ENCODE assay signal across 26 cellular contexts in the genomic region with DNA sequence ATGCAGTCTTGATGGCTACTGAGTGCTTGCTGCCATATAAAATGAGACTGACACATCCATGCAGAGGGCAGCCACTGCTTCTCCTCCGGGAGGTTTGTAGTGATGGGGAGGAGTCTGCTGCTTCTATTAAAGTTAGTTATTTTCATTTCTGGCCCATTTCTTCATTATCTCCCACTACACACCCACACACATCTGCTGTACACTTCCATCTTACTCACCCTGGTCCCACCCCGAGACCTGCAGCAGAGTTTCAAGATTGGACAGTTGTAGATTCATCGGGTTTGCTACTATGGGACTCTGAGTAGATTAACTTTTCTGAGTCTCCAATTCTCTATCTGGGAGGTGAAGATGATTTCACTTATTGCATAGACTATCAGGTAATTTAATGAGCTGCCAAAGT.
"Had no signal": no experiment of that assay in that cellular context is flagged by ENCODE, and none has a peak within 500 bp of the region (broad histone marks: within the 10 kb centered on the region; RNA-seq: fewer than 3 reads in every experiment).

No MANE protein-coding gene starts in this region.

- H3K4me1 Mint-ChIP-seq: stimulated activated effector memory CD8-positive, alpha-beta T cell treated with anti-CD3 and anti-CD28 coated beads, Interleukin-12 subunit alpha, Interleukin-12 subunit beta, amount 100 ng/mL, for 72 hours; stimulated activated naive B cell treated with anti-CD40 and anti-IgM and Interleukin-4, amounts not matched to agents 10 μg/mL and 1 μg/mL and 100 μg/mL, for 72 hours had no signal

- H3K27ac Mint-ChIP-seq: naive thymus-derived CD4-positive, alpha-beta T cell; natural killer cell treated with Interleukin-12 subunit alpha and Interleukin-12 subunit beta and Interleukin-15 and Interleukin-18, amount 100 ng/mL, for 72 hours; nephron progenitor cell; stimulated activated effector memory CD8-positive, alpha-beta T cell treated with anti-CD3 and anti-CD28 coated beads, Interleukin-12 subunit alpha, Interleukin-12 subunit beta, amount 100 ng/mL, for 72 hours; stimulated activated naive B cell treated with anti-CD40 and anti-IgM and Interleukin-4, amounts not matched to agents 10 μg/mL and 1 μg/mL and 100 μg/mL, for 72 hours; stimulated activated naive CD8-positive, alpha-beta T cell treated with anti-CD3 and anti-CD28 coated beads, Interleukin-15, Interleukin-2, amounts not matched to agents 100 ng/mL and 50 ng/mL, for 24 hours had no signal

- H3K36me3 Mint-ChIP-seq: naive thymus-derived CD4-positive, alpha-beta T cell; natural killer cell treated with Interleukin-12 subunit alpha and Interleukin-12 subunit beta and Interleukin-15 and Interleukin-18, amount 100 ng/mL, for 72 hours; stimulated activated effector memory CD8-positive, alpha-beta T cell treated with anti-CD3 and anti-CD28 coated beads, Interleukin-12 subunit alpha, Interleukin-12 subunit beta, amount 100 ng/mL, for 72 hours; stimulated activated naive B cell treated with anti-CD40 and anti-IgM and Interleukin-4, amounts not matched to agents 10 μg/mL and 1 μg/mL and 100 μg/mL, for 72 hours had no signal

- H3K9me3 Mint-ChIP-seq: natural killer cell treated with Interleukin-12 subunit alpha and Interleukin-12 subunit beta and Interleukin-15 and Interleukin-18, amount 100 ng/mL, for 72 hours; nephron progenitor cell; neural crest cell had no signal

- H3K4me3 ChIP-seq: pancreas, prostate gland, right lobe of liver, sigmoid colon, stomach, thoracic aorta, thyroid gland, tibial nerve, upper lobe of left lung, vagina had no signal

- H3K4me3 Mint-ChIP-seq: naive thymus-derived CD4-positive, alpha-beta T cell; natural killer cell treated with Interleukin-12 subunit alpha and Interleukin-12 subunit beta and Interleukin-15 and Interleukin-18, amount 100 ng/mL, for 72 hours; nephron progenitor cell; neural crest cell; stimulated activated effector memory CD8-positive, alpha-beta T cell treated with anti-CD3 and anti-CD28 coated beads, Interleukin-12 subunit alpha, Interleukin-12 subunit beta, amount 100 ng/mL, for 72 hours; stimulated activated naive B cell treated with anti-CD40 and anti-IgM and Interleukin-4, amounts not matched to agents 10 μg/mL and 1 μg/mL and 100 μg/mL, for 72 hours; stimulated activated naive CD8-positive, alpha-beta T cell treated with anti-CD3 and anti-CD28 coated beads, Interleukin-15, Interleukin-2, amounts not matched to agents 100 ng/mL and 50 ng/mL, for 24 hours had no signal

- DNase-seq: naive thymus-derived CD4-positive, alpha-beta T cell; nephron progenitor cell; nucleus accumbens; pancreas; right cardiac atrium; right lobe of liver; sigmoid colon; small intestine; stimulated activated CD4-positive, alpha-beta T cell treated with anti-CD3 and anti-CD28 coated beads, Interleukin-15, amount 100 ng/mL, for 24 hours; stimulated activated CD4-positive, alpha-beta T cell treated with anti-CD3 and anti-CD28 coated beads, Interleukin-2, amount 100 ng/mL, for 24 hours; stimulated activated CD4-positive, alpha-beta T cell treated with anti-CD3 and anti-CD28 coated beads, Interleukin-2, amount 100 ng/mL, for 48 hours; stimulated activated CD4-positive, alpha-beta T cell treated with anti-CD3 and anti-CD28 coated beads, Interleukin-4, amount 100 ng/mL, for 24 hours; stimulated activated naive B cell treated with anti-CD40 and anti-IgM and Interleukin-4, amounts not matched to agents 10 μg/mL and 1 μg/mL and 100 μg/mL, for 72 hours; stimulated activated naive CD4-positive, alpha-beta T cell treated with Interleukin-2 at 50 U/mL for 16 hours; stomach; thyroid gland; trophoblast cell; upper lobe of left lung had no signal

- H3K27me3 Mint-ChIP-seq: stimulated activated naive B cell treated with anti-CD40 and anti-IgM and Interleukin-4, amounts not matched to agents 10 μg/mL and 1 μg/mL and 100 μg/mL, for 72 hours; stimulated activated naive CD8-positive, alpha-beta T cell treated with anti-CD3 and anti-CD28 coated beads, Interleukin-15, Interleukin-2, amounts not matched to agents 100 ng/mL and 50 ng/mL, for 24 hours had no signal
